In genomic region chr20:51654060-51654459, GRCh38 we compare ENCODE assay signal across 15 cellular contexts.
A peak's percentile ranks its signal among the peaks of the same experiment; 100 is the strongest.
DNase-seq lines count a peak whose midpoint lies in the region; ATAC-seq and TF ChIP-seq lines count a peak whose summit lies in the region.
"Had no signal": no experiment of that assay in that cellular context is flagged by ENCODE, and none has a peak within 500 bp of the region (broad histone marks: within the 10 kb centered on the region; RNA-seq: fewer than 3 reads in every experiment).

No MANE protein-coding gene starts in this region.

- H3K9me2 ChIP-seq in HCT116 (ENCODE audit: insufficient read depth) (no peaks in the 10 kb centered on the region), Karpas-422 (replicated peaks; ENCODE audit: insufficient read depth, low read length) (no peaks in the 10 kb centered on the region)

- H2BK12ac ChIP-seq in H9 (ENCODE audit: insufficient read length, low read depth, low read length) = no peak overlapping the region

- no peak for ATAC-seq in HCT116

- no peaks in the 10 kb centered on the region for H3K79me1 ChIP-seq in H9 (ENCODE audit: insufficient read depth, low read depth, low read length, poor library complexity, severe bottlenecking)

- no peak overlapping the region for H3K14ac ChIP-seq in H9 (ENCODE audit: insufficient read depth, low read length)

- no peak overlapping the region for H3K9ac ChIP-seq in HCT116 (ENCODE audit: low read length)
- no peak overlapping the region for H3K9ac ChIP-seq in endodermal cell (ENCODE audit: extremely low read depth, low read length, poor library complexity, severe bottlenecking)
- H3K9ac ChIP-seq in Karpas-422 (ENCODE audit: low read length) = no peak overlapping the region
- no peak overlapping the region for H3K9ac ChIP-seq in H9 (ENCODE audit: extremely low read depth, insufficient read length, low read length)

- H3K36me3 Mint-ChIP-seq in MCF 10A (ENCODE audit: insufficient read depth, unreplicated experiment) (no peaks in the 10 kb centered on the region), endodermal cell (ENCODE audit: low read depth) (peaks cover 49% of the 10 kb centered on the region), H9 (ENCODE audit: insufficient read depth in 1 of 3, low read depth in 3 of 3) (peaks cover 0 to 3% (median 0%) of the 10 kb centered on the region in 3 experiments; a peak in 3 of 7 replicates)
- H3K36me3 Mint-ChIP-seq: CD4-positive, CD25-positive, alpha-beta regulatory T cell had no signal

- in situ Hi-C loops in T47D (cut with HindIII; ENCODE audit: low pct_unique_long_range_greater_than_20kb, low sequenced_read_pairs) = no loop called here

- TF ChIP-seq CTCF in MCF 10A (IDR thresholded peaks at IDR 0.05; ENCODE audit: unreplicated experiment) (no peak), HCT116 (IDR thresholded peaks at IDR 0.05 in 2 of 3, conservative IDR thresholded peaks at IDR 0.05 in 1 of 3; ENCODE audit: borderline replicate concordance in 1 of 3, insufficient read depth in 1 of 3, low read depth in 2 of 3, low read length in 2 of 3) (no peak), endodermal cell (conservative IDR thresholded peaks at IDR 0.05) (no peak), H9 (conservative IDR thresholded peaks at IDR 0.05) (no peak)

- H3K36me3 ChIP-seq in HCT116 (ENCODE audit: control insufficient read depth in 1 of 2, insufficient read depth in 2 of 2, low read length in 2 of 2) (0 out of 4 replicates have a peak, but pooled peaks cover 0 to 3% of the 10 kb centered on the region in 2 experiments), endodermal cell (ENCODE audit: control insufficient read depth, insufficient read depth, low read length) (peaks cover 26% of the 10 kb centered on the region), Karpas-422 (ENCODE audit: insufficient read depth, low read length) (no peaks in the 10 kb centered on the region)

- H4K8ac ChIP-seq in H9 (replicated peaks; ENCODE audit: insufficient read length, low read depth, low read length) = no peak overlapping the region

- no peak overlapping the region for H2BK15ac ChIP-seq in H9 (ENCODE audit: low read depth, low read length)

- no peak overlapping the region for H2AK5ac ChIP-seq in H9 (ENCODE audit: insufficient read length, low read length)

- no peak overlapping the region for H3K23ac ChIP-seq in H9 (ENCODE audit: insufficient read length, low read depth, low read length)

- no peak overlapping the region for H3T11ph ChIP-seq in H9 (ENCODE audit: low read length)

- peaks cover 6% of the 10 kb centered on the region for H3K4me1 Mint-ChIP-seq in MCF 10A (ENCODE audit: insufficient read depth, unreplicated experiment)
- peaks cover 6% of the 10 kb centered on the region for H3K4me1 Mint-ChIP-seq in endodermal cell
- peaks cover 3% of the 10 kb centered on the region in 2 experiments for H3K4me1 Mint-ChIP-seq in H9

- RAD21 ChIA-PET in HCT116 (lab: Charles Lee; ENCODE audit: low non-redundant PET in 1 of 2, low total read pairs in 2 of 2, uncharacterized antibody in 2 of 2, unreplicated experiment in 2 of 2) = no interaction called here

- H3K4ac ChIP-seq in H9 (ENCODE audit: low read depth, low read length) = no peak overlapping the region

- no peak overlapping the region for H3K4me3 Mint-ChIP-seq in MCF 10A (ENCODE audit: unreplicated experiment)
- no peak overlapping the region for H3K4me3 Mint-ChIP-seq in endodermal cell
- H3K4me3 Mint-ChIP-seq in H9 = no peak overlapping the region
- H3K4me3 Mint-ChIP-seq: B cell; CD4-positive, CD25-positive, alpha-beta regulatory T cell; CD8-positive, alpha-beta memory T cell; HFFc6 had no signal

- H3K18ac ChIP-seq in H9 (ENCODE audit: insufficient read length, low read depth, low read length) = no peak overlapping the region

- H3K27me3 Mint-ChIP-seq in MCF 10A (ENCODE audit: insufficient read depth, unreplicated experiment) = no peaks in the 10 kb centered on the region
- H3K27me3 Mint-ChIP-seq in endodermal cell (ENCODE audit: insufficient read depth) = no peaks in the 10 kb centered on the region
- H3K27me3 Mint-ChIP-seq in H9 (ENCODE audit: low read depth) = no peaks in the 10 kb centered on the region
- H3K27me3 Mint-ChIP-seq: B cell had no signal

- H3K4me2 ChIP-seq in HCT116 (ENCODE audit: low read length) (no peak overlapping the region), Karpas-422 (ENCODE audit: low read depth, low read length, poor library complexity, severe bottlenecking) (no peak overlapping the region), H9 (ENCODE audit: insufficient read depth, insufficient read length, low read length) (no peak overlapping the region)

- no peak overlapping the region for H4K91ac ChIP-seq in H9 (ENCODE audit: insufficient read length, low read depth, low read length)

- peak; percentile 47 to 61 for DNase-seq in T47D (ENCODE audit: low read depth in 1 of 2, low spot score in 1 of 2)
- DNase-seq in MCF 10A (ENCODE audit: unreplicated experiment) = no peak
- DNase-seq in HCT116 (ENCODE audit: low read depth, low spot score) = no peak
- peak; percentile 57 for DNase-seq in endodermal cell
- DNase-seq in Karpas-422 = no peak
- DNase-seq in stimulated activated naive CD4-positive, alpha-beta T cell (lab: John Stamatoyannopoulos, UW) = no peak
- DNase-seq in H9 = no peak
- DNase-seq: 8988T; C1 segment of cervical spinal cord; CD4-positive, CD25-positive, alpha-beta regulatory T cell; CD8-positive, alpha-beta memory T cell; COR-L47; HFFc6 had no signal

- no peak for TF ChIP-seq POLR2A in HCT116 (IDR thresholded peaks at IDR 0.05; ENCODE audit: borderline replicate concordance, extremely low read depth, insufficient read depth, insufficient read length)

- H3K56ac ChIP-seq in H9 (ENCODE audit: insufficient read length, low read depth, low read length) = no peak overlapping the region

- TF ChIP-seq RAD21 in HCT116 (IDR thresholded peaks at IDR 0.05; ENCODE audit: low read depth) = no peak

- H3K9me3 Mint-ChIP-seq in MCF 10A (ENCODE audit: unreplicated experiment) (no peaks in the 10 kb centered on the region), endodermal cell (no peaks in the 10 kb centered on the region), H9 (no peaks in the 10 kb centered on the region)
- H3K9me3 Mint-ChIP-seq: CD4-positive, CD25-positive, alpha-beta regulatory T cell; CD8-positive, alpha-beta memory T cell; HFFc6 had no signal

- H3K27ac ChIP-seq in HCT116 (ENCODE audit: low read depth, low read length) (no peak overlapping the region), endodermal cell (ENCODE audit: low read depth, low read length) (no peak overlapping the region), Karpas-422 (ENCODE audit: low read length) (no peak overlapping the region), H9 (ENCODE audit: insufficient read length, low read depth, low read length) (no peak overlapping the region)

- 83 to 86% methylated on average over 2 to 4 of the region's 4 CpGs for WGBS in endodermal cell (ENCODE audit: insufficient coverage in 1 of 2, insufficient read length in 1 of 2), 2 experiments
- WGBS in H9 (ENCODE audit: extremely low coverage, insufficient read length, low lambda C conversion rate) = no CpG with 5 or more reads among the region's 4 CpGs

- H3K23me2 ChIP-seq in H9 (ENCODE audit: insufficient read length, low read depth, low read length, poor library complexity, severe bottlenecking) = no peaks in the 10 kb centered on the region

- H3K4me1 ChIP-seq in HCT116 (ENCODE audit: control insufficient read depth in 1 of 2, insufficient read depth in 2 of 2, low read length in 2 of 2) (peaks cover 8 to 29% of the 10 kb centered on the region in 2 experiments; a peak in 3 of 4 replicates), endodermal cell (ENCODE audit: control insufficient read depth, insufficient read depth, low read length) (peaks cover 5% of the 10 kb centered on the region), Karpas-422 (ENCODE audit: low read length) (peaks cover 3% of the 10 kb centered on the region), H9 (ENCODE audit: insufficient read depth, low read length) (no peaks in the 10 kb centered on the region)

- POLR2A ChIA-PET in MCF 10A (lab: Yijun Ruan, JAX) (no interaction called here), HCT116 (lab: Charles Lee) (interaction anchor here (1.1 kb wide), 1 partner anchor 8 kb away, joined by 3 read pairs; no protein-coding TSS in a partner anchor)

- H4K5ac ChIP-seq in H9 (ENCODE audit: insufficient read length, low read depth, low read length) = no peak overlapping the region

- CTCF ChIA-PET in MCF 10A (lab: Yijun Ruan, JAX) (interaction anchor here (0.8 to 1.4 kb wide), 2 partner anchors 10 to 14 kb away, joined by 4 to 5 read pairs; no protein-coding TSS in a partner anchor), HCT116 (lab: Charles Lee) (interaction anchor here (1.0 kb wide), 1 partner anchor 14 kb away, joined by 3 read pairs; no protein-coding TSS in a partner anchor)

- H3K9me3 ChIP-seq in HCT116 (ENCODE audit: control insufficient read depth in 1 of 2, insufficient read depth in 1 of 2, low read depth in 1 of 2, low read length in 2 of 2) (no peaks in the 10 kb centered on the region), endodermal cell (ENCODE audit: control insufficient read depth, low read length) (no peaks in the 10 kb centered on the region), Karpas-422 (ENCODE audit: low read length) (no peaks in the 10 kb centered on the region), H9 (ENCODE audit: control insufficient read depth, low read depth, low read length) (no peaks in the 10 kb centered on the region)
- H3K9me3 ChIP-seq: HAP-1 had no signal

- H4K20me1 ChIP-seq in HCT116 (ENCODE audit: insufficient read depth) = no peaks in the 10 kb centered on the region
- no peaks in the 10 kb centered on the region for H4K20me1 ChIP-seq in Karpas-422 (ENCODE audit: insufficient read depth, low read depth, low read length)
- H4K20me1 ChIP-seq in H9 (ENCODE audit: control insufficient read depth, insufficient read depth, insufficient read length) = no peaks in the 10 kb centered on the region

- H3K79me2 ChIP-seq in HCT116 (ENCODE audit: insufficient read depth, low read length) (no peaks in the 10 kb centered on the region), Karpas-422 (ENCODE audit: low read length) (no peaks in the 10 kb centered on the region), H9 (ENCODE audit: insufficient read depth, low read length) (no peaks in the 10 kb centered on the region)

- H3K4me3 ChIP-seq in HCT116 (replicated peaks in 1 of 2; ENCODE audit: low read depth in 1 of 2, low read length in 2 of 2) (no peak overlapping the region), endodermal cell (ENCODE audit: low read length) (no peak overlapping the region), Karpas-422 (ENCODE audit: low read length) (no peak overlapping the region)
- H3K4me3 ChIP-seq: HAP-1 had no signal

- H3K27me3 ChIP-seq in HCT116 (ENCODE audit: insufficient read depth, low read length) (no peaks in the 10 kb centered on the region), endodermal cell (ENCODE audit: control insufficient read depth, insufficient read depth, low read length, poor library complexity, severe bottlenecking) (no peaks in the 10 kb centered on the region), Karpas-422 (ENCODE audit: low read length) (no peaks in the 10 kb centered on the region), H9 (ENCODE audit: insufficient read depth, low read length) (no peaks in the 10 kb centered on the region)

- intact Hi-C loops in MCF 10A (cut with micrococcal nuclease) (no loop called here), HCT116 (cut with micrococcal nuclease) (no loop called here)

- H2BK5ac ChIP-seq in H9 (ENCODE audit: insufficient read length, low read length) = no peak overlapping the region

- H2AFZ ChIP-seq in HCT116 (ENCODE audit: low read depth, low read length, poor library complexity, severe bottlenecking) (no peak overlapping the region), Karpas-422 (ENCODE audit: low read length) (no peak overlapping the region), H9 (ENCODE audit: low read length) (no peak overlapping the region)

- no peak overlapping the region for H2BK20ac ChIP-seq in H9 (ENCODE audit: low read depth, low read length, poor library complexity, severe bottlenecking)

- no peak overlapping the region for H2BK120ac ChIP-seq in H9 (ENCODE audit: low read depth, low read length, poor library complexity, severe bottlenecking)

- H3K27ac Mint-ChIP-seq in MCF 10A (ENCODE audit: low read depth, unreplicated experiment) (no peak overlapping the region), endodermal cell (no peak overlapping the region), H9 (no peak overlapping the region)
- H3K27ac Mint-ChIP-seq: B cell; CD4-positive, CD25-positive, alpha-beta regulatory T cell; HFFc6 had no signal

- no TSS peak for BruUV-seq in MCF 10A (replicated peaks; lab: Mats Ljungman, UMichigan)
- BruUV-seq in HCT116 (replicated peaks; lab: Mats Ljungman, UMichigan) = no TSS peak

Comparison
In these comparisons a context has a peak if more than half of its experiments do, and no peak if none do; other contexts are left out.
1. DNase-seq: peak in T47D (2 of 2) and endodermal cell (single experiment); none in MCF 10A (single experiment), HCT116 (single experiment), Karpas-422 (single experiment), stimulated activated naive CD4-positive, alpha-beta T cell (0 of 6) and H9 (single experiment).